ENCODE assay signal across 8 cellular contexts in the genomic region with DNA sequence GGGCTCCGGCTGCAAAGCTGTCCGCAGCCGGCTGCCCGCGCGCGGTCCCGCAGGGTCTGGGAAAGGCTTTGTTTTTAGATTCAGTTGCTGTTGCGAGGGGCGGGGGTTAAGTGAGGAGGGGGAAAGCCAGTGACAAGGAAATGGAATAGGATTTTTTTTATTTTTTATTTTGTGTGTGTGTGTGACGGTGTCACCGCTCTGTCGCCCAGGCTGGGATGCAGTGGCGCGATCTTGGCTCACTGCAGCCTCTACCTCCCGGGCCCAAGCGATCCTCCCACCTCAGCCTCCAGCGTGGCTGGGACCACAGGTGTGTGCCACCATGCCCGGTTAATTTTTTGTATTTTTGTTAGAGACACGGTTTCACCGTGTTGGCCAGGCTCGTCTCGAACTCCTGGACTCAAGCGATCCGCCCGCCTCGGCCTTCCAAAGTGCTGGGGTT. TPM values are rescaled to one million over a fixed set of nuclear protein-coding genes. Genes with fewer than 3 reads are reported as not detected.
DNase-seq lines count a peak whose midpoint lies in the region; ATAC-seq, FAIRE-seq and TF ChIP-seq lines count a peak whose summit lies in the region.

No MANE protein-coding gene starts in this region.

- TF ChIP-seq CTCF in bronchial epithelial cell (IDR thresholded peaks at IDR 0.05; ENCODE audit: insufficient read depth, low read length, severe bottlenecking): no peak

- H3K27ac Mint-ChIP-seq in memory B cell: peak overlapping the region; percentile 98

- ATAC-seq in memory B cell (ENCODE audit: low read depth): peak; percentile 1
- no peak for ATAC-seq in aorta (ENCODE audit: low FRiP score)
- ATAC-seq in HG03280 (IDR thresholded peaks at IDR 0.05; ENCODE audit: unreplicated experiment): no peak
- ATAC-seq in GM19035 (IDR thresholded peaks at IDR 0.05; ENCODE audit: unreplicated experiment): no peak

- no peaks in the 10 kb centered on the region for H3K27me3 Mint-ChIP-seq in memory B cell

- H3K27ac ChIP-seq in aorta (ENCODE audit: low read depth in 1 of 2, low read length in 2 of 2): peak overlapping the region; percentile 87 to 100

- 43 to 45% methylated on average over 27 of the region's 27 CpGs for WGBS in aorta, 2 donors

- intact Hi-C loops in aorta (cut with DNase I): loop anchor here (5.0 kb wide), 3 partner anchors 41 to 371 kb away; a partner anchor contains a TSS

- H3K9me3 Mint-ChIP-seq in memory B cell: peaks cover 1% of the 10 kb centered on the region

- H3K9me3 ChIP-seq in aorta (ENCODE audit: control insufficient read depth, low read length): no peaks in the 10 kb centered on the region

- peaks cover 0 to 1% of the 10 kb centered on the region in 2 donors for H3K4me1 ChIP-seq in aorta (ENCODE audit: control insufficient read depth in 1 of 2, insufficient read depth in 2 of 2, low read length in 2 of 2)

- FAIRE-seq in bronchial epithelial cell (lab: Jason Lieb, UNC): no peak

- H3K27me3 ChIP-seq in bronchial epithelial cell (ENCODE audit: control insufficient read depth, insufficient read depth, low read length) (no peaks in the 10 kb centered on the region), aorta (ENCODE audit: control insufficient read depth in 1 of 2, insufficient read depth in 2 of 2, low read length in 1 of 2) (no peaks in the 10 kb centered on the region)

- peaks cover 16% of the 10 kb centered on the region for H3K36me3 Mint-ChIP-seq in memory B cell

- H3K36me3 ChIP-seq in bronchial epithelial cell (ENCODE audit: control insufficient read depth, insufficient read depth, low read length) (no peaks in the 10 kb centered on the region), aorta (ENCODE audit: control insufficient read depth in 1 of 2, insufficient read depth in 2 of 2, low read length in 1 of 2) (no peaks in the 10 kb centered on the region)

- peaks cover 47% of the 10 kb centered on the region for H3K4me1 Mint-ChIP-seq in memory B cell

- DNase-seq in stimulated activated CD4-positive, alpha-beta T cell treated with anti-CD3 and anti-CD28 coated beads, Interleukin-4, amount 100 ng/mL, for 1 hour: peak; percentile 9
- no peak for DNase-seq in stimulated activated CD4-positive, alpha-beta T cell treated with anti-CD3 and anti-CD28 coated beads, Interleukin-4, amount 100 ng/mL, for 24 hours
- DNase-seq in bronchial epithelial cell (ENCODE audit: low read depth) (no peak), memory B cell (ENCODE audit: low spot score in 2 of 2) (no peak), aorta (peak in 1 of 2 donors; percentile 47), NCI-H1048 (lab: John Stamatoyannopoulos, UW) (no peak)

- H3K4me3 ChIP-seq in bronchial epithelial cell (ENCODE audit: low read depth, low read length): peak overlapping the region; percentile 93
- H3K4me3 ChIP-seq in aorta (ENCODE audit: low read length in 2 of 2): peak overlapping the region; percentile 64 to 85

- peak overlapping the region; percentile 98 for H3K4me3 Mint-ChIP-seq in memory B cell

RNA-seq across cellular contexts. Expression of a gene that starts 0.6 kb away (rescaled TPM):
- total RNA-seq in bronchial epithelial cell (20.5 and 28.4 TPM in 2 replicates), aorta (10 to 100 TPM; 34.1 to 38.7 TPM)
- 10 to 100 TPM; 18.6 to 29.7 TPM for polyA plus RNA-seq in aorta

RNA-seq across cellular contexts. Expression of a gene that starts 38.0 kb away (rescaled TPM):
- under 0.01 and 0.26 TPM in 2 replicates for total RNA-seq in bronchial epithelial cell
- total RNA-seq in aorta: 1 to 10 TPM; 3.3 to 3.6 TPM
- under 1 TPM in 1 of 2 donors, not detected in 1; 0.82 TPM for polyA plus RNA-seq in aorta

RNA-seq across cellular contexts. Expression of a gene that starts 58.9 kb away (rescaled TPM):
- total RNA-seq in bronchial epithelial cell (3.4 and 5.5 TPM in 2 replicates), aorta (10 to 100 TPM; 16.2 to 17.8 TPM)
- polyA plus RNA-seq in aorta: 1 to 10 TPM; 3.2 to 9.4 TPM
